2 cellular contexts compared by ENCODE assay signal in the genomic region with DNA sequence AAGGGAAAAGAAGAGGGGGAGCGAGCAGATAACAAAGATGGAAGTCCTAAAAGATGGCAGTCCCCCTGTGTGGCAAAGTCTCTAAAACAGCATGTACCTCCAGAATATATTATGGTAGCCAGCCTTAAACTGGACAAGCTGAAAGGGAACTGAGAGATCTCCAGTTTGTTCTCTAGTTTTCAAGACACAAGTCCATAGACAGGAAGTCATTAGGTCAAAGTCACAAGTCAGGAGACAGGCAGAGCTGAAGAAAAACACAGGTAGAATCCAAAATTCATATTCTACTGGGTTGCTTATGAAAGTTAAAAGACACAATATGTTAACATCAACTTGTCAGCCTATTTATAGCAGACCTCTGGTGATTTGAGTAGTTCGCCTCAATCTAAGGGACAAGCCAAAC.
TF ChIP-seq lines count a peak whose summit lies in the region.

No MANE protein-coding gene starts in this region.

TF ChIP-seq in liver, 16 proteins besides CTCF, POLR2A, EP300 and RAD21:
- TF ChIP-seq EGR1 (IDR thresholded peaks at IDR 0.05; ENCODE audit: low read depth in 2 of 2): no peak
- TF ChIP-seq HNF4G (IDR thresholded peaks at IDR 0.05): no peak
- TF ChIP-seq JUND (IDR thresholded peaks at IDR 0.05): no peak
- no peak for TF ChIP-seq GABPA (IDR thresholded peaks at IDR 0.05 in 1 of 2, conservative IDR thresholded peaks at IDR 0.05 in 1 of 2)
- TF ChIP-seq HNF4A (conservative IDR thresholded peaks at IDR 0.05): no peak
- no peak for TF ChIP-seq FOXA1 (IDR thresholded peaks at IDR 0.05)
- TF ChIP-seq, protein P1, sequence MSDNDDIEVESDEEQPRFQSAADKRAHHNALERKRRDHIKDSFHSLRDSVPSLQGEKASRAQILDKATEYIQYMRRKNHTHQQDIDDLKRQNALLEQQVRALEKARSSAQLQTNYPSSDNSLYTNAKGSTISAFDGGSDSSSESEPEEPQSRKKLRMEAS (IDR thresholded peaks at IDR 0.05): no peak

TF ChIP-seq in HepG2, 621 proteins besides CTCF, POLR2A, EP300 and RAD21:
- TF ChIP-seq ATM (IDR thresholded peaks at IDR 0.05; ENCODE audit: borderline replicate concordance) (no peak), GTF2F1 (IDR thresholded peaks at IDR 0.05; ENCODE audit: low read length) (no peak), ZNF234 (CRISPR knock-in tag; conservative IDR thresholded peaks at IDR 0.05) (no peak), ZNF207 (IDR thresholded peaks at IDR 0.05; ENCODE audit: borderline replicate concordance) (no peak), ZNF672 (CRISPR knock-in tag; IDR thresholded peaks at IDR 0.05) (no peak), TARDBP (CRISPR knock-in tag; IDR thresholded peaks at IDR 0.05) (no peak), ZNF468 (CRISPR knock-in tag; IDR thresholded peaks at IDR 0.05) (no peak), ZNF441 (CRISPR knock-in tag; IDR thresholded peaks at IDR 0.05; ENCODE audit: borderline replicate concordance) (no peak), BRCA1 (CRISPR knock-in tag; IDR thresholded peaks at IDR 0.05) (no peak), GFI1 (CRISPR knock-in tag; IDR thresholded peaks at IDR 0.05; ENCODE audit: borderline replicate concordance) (no peak), ZNF556 (CRISPR knock-in tag; IDR thresholded peaks at IDR 0.05; ENCODE audit: borderline replicate concordance) (no peak), ZFP90 (CRISPR knock-in tag; IDR thresholded peaks at IDR 0.05; ENCODE audit: borderline replicate concordance) (no peak), SPEN (CRISPR knock-in tag; IDR thresholded peaks at IDR 0.05; ENCODE audit: low read depth) (no peak), ZSCAN20 (CRISPR knock-in tag; IDR thresholded peaks at IDR 0.05; ENCODE audit: borderline replicate concordance) (no peak)
- TF ChIP-seq, protein P2, sequence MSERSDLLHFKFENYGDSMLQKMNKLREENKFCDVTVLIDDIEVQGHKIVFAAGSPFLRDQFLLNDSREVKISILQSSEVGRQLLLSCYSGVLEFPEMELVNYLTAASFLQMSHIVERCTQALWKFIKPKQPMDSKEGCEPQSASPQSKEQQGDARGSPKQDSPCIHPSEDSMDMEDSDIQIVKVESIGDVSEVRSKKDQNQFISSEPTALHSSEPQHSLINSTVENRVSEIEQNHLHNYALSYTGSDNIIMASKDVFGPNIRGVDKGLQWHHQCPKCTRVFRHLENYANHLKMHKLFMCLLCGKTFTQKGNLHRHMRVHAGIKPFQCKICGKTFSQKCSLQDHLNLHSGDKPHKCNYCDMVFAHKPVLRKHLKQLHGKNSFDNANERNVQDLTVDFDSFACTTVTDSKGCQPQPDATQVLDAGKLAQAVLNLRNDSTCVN (CRISPR knock-in tag; IDR thresholded peaks at IDR 0.05; ENCODE audit: borderline replicate concordance): no peak
- TF ChIP-seq, protein P3, sequence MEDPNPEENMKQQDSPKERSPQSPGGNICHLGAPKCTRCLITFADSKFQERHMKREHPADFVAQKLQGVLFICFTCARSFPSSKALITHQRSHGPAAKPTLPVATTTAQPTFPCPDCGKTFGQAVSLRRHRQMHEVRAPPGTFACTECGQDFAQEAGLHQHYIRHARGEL (CRISPR knock-in tag; IDR thresholded peaks at IDR 0.05): no peak
- TF ChIP-seq, protein P4, sequence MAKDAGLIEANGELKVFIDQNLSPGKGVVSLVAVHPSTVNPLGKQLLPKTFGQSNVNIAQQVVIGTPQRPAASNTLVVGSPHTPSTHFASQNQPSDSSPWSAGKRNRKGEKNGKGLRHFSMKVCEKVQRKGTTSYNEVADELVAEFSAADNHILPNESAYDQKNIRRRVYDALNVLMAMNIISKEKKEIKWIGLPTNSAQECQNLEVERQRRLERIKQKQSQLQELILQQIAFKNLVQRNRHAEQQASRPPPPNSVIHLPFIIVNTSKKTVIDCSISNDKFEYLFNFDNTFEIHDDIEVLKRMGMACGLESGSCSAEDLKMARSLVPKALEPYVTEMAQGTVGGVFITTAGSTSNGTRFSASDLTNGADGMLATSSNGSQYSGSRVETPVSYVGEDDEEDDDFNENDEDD (CRISPR knock-in tag; IDR thresholded peaks at IDR 0.05; ENCODE audit: borderline replicate concordance): no peak
